In genomic region chr12:712172-712863, GRCh38 we compare ENCODE assay signal across 12 cellular contexts. TPM values are rescaled to one million over a fixed set of nuclear protein-coding genes. Genes with fewer than 3 reads are reported as not detected.
DNase-seq lines count a peak whose midpoint lies in the region; ATAC-seq and TF ChIP-seq lines count a peak whose summit lies in the region.
"Had no signal": no experiment of that assay in that cellular context is flagged by ENCODE, and none has a peak within 500 bp of the region (broad histone marks: within the 10 kb centered on the region; RNA-seq: fewer than 3 reads in every experiment).

No MANE protein-coding gene starts in this region.

- H3K4me3 Mint-ChIP-seq in activated T-cell treated with anti-CD3 and anti-CD28 coated beads, Interleukin-2, amount 50 U/mL, for 72 hours = peak overlapping the region; percentile 27 to 52
- no peak overlapping the region for H3K4me3 Mint-ChIP-seq in activated T-cell treated with anti-CD3 and anti-CD28 coated beads, Interleukin-2, amount 50 U/mL, for 4 hours
- H3K4me3 Mint-ChIP-seq in natural killer cell treated with Interleukin-12 subunit alpha and Interleukin-12 subunit beta and Interleukin-15 and Interleukin-18, amount 100 ng/mL, for 72 hours = no peak overlapping the region

- H3K9ac ChIP-seq in fibroblast of lung (ENCODE audit: insufficient read depth, low read length) (no peak overlapping the region), skeletal muscle satellite cell (ENCODE audit: low read depth, low read length) (peak overlapping the region; percentile 1)

- no peak for DNase-seq in activated T-cell treated with anti-CD3 and anti-CD28 coated beads, Interleukin-2, amount 50 U/mL, for 72 hours
- no peak for DNase-seq in activated T-cell treated with anti-CD3 and anti-CD28 coated beads, Interleukin-2, amount 50 U/mL, for 4 hours
- peak; percentile 15 to 40 for DNase-seq in fibroblast of lung (ENCODE audit: low read depth in 2 of 2)
- no peak for DNase-seq in central memory CD4-positive, alpha-beta T cell
- no peak for DNase-seq in natural killer cell treated with Interleukin-12 subunit alpha and Interleukin-12 subunit beta and Interleukin-15 and Interleukin-18, amount 100 ng/mL, for 72 hours (ENCODE audit: low spot score)
- DNase-seq: cerebellar nuclear complex, left colon, NCI-H524 treated with DMSO at 0.1 percent for 48 hours had no signal

- H3K4me3 ChIP-seq in fibroblast of lung (replicated peaks in 1 of 4; ENCODE audit: control extremely low read depth in 1 of 4, insufficient read depth in 1 of 4, low read depth in 3 of 4, low read length in 4 of 4) (no peak overlapping the region), skeletal muscle satellite cell (ENCODE audit: low read length) (no peak overlapping the region)
- H3K4me3 ChIP-seq: tibial nerve had no signal

- no peaks in the 10 kb centered on the region for H3K27me3 Mint-ChIP-seq in activated T-cell treated with anti-CD3 and anti-CD28 coated beads, Interleukin-2, amount 50 U/mL, for 72 hours (ENCODE audit: low read depth)
- H3K27me3 Mint-ChIP-seq in activated T-cell treated with anti-CD3 and anti-CD28 coated beads, Interleukin-2, amount 50 U/mL, for 4 hours (ENCODE audit: low read depth) = no peaks in the 10 kb centered on the region
- H3K27me3 Mint-ChIP-seq in natural killer cell treated with Interleukin-12 subunit alpha and Interleukin-12 subunit beta and Interleukin-15 and Interleukin-18, amount 100 ng/mL, for 72 hours = peaks cover 5 to 10% of the 10 kb centered on the region in 2 donors

- no peaks in the 10 kb centered on the region for H3K27me3 ChIP-seq in fibroblast of lung (ENCODE audit: control insufficient read depth, insufficient read depth, low read length)
- H3K27me3 ChIP-seq in skeletal muscle satellite cell (ENCODE audit: control insufficient read depth, insufficient read depth, low read length) = no peaks in the 10 kb centered on the region
- H3K27me3 ChIP-seq: tibial nerve had no signal

- H3K36me3 Mint-ChIP-seq in activated T-cell treated with anti-CD3 and anti-CD28 coated beads, Interleukin-2, amount 50 U/mL, for 72 hours (ENCODE audit: insufficient read depth in 2 of 2) = no peaks in the 10 kb centered on the region
- no peaks in the 10 kb centered on the region for H3K36me3 Mint-ChIP-seq in activated T-cell treated with anti-CD3 and anti-CD28 coated beads, Interleukin-2, amount 50 U/mL, for 4 hours (ENCODE audit: insufficient read depth)
- no peaks in the 10 kb centered on the region for H3K36me3 Mint-ChIP-seq in natural killer cell treated with Interleukin-12 subunit alpha and Interleukin-12 subunit beta and Interleukin-15 and Interleukin-18, amount 100 ng/mL, for 72 hours

- no peaks in the 10 kb centered on the region for H3K9me3 ChIP-seq in fibroblast of lung (ENCODE audit: control insufficient read depth, insufficient read depth, low read depth, low read length)
- H3K9me3 ChIP-seq in skeletal muscle satellite cell (replicated peaks; ENCODE audit: low read length) = no peaks in the 10 kb centered on the region
- H3K9me3 ChIP-seq: tibial nerve had no signal

- H3K79me2 ChIP-seq in fibroblast of lung (ENCODE audit: control insufficient read depth, insufficient read depth, low read length) = no peaks in the 10 kb centered on the region

- no peak overlapping the region for H3K4me2 ChIP-seq in fibroblast of lung (ENCODE audit: extremely low read depth, insufficient read depth, low read length)
- H3K4me2 ChIP-seq in skeletal muscle satellite cell (ENCODE audit: low read length) = peak overlapping the region; percentile 49

- H3K27ac Mint-ChIP-seq in activated T-cell treated with anti-CD3 and anti-CD28 coated beads, Interleukin-2, amount 50 U/mL, for 72 hours = peak overlapping the region; percentile 33
- H3K27ac Mint-ChIP-seq in natural killer cell treated with Interleukin-12 subunit alpha and Interleukin-12 subunit beta and Interleukin-15 and Interleukin-18, amount 100 ng/mL, for 72 hours = peak overlapping the region in 1 of 2 donors; percentile 47

- TF ChIP-seq CTCF in fibroblast of lung (conservative IDR thresholded peaks at IDR 0.05 in 1 of 2, IDR thresholded peaks at IDR 0.05 in 1 of 2; ENCODE audit: low read depth in 1 of 2, low read length in 2 of 2) = no peak

- no peak overlapping the region for H3K27ac ChIP-seq in fibroblast of lung (ENCODE audit: insufficient read depth, low read length)
- H3K27ac ChIP-seq: tibial nerve had no signal

- no peaks in the 10 kb centered on the region for H3K36me3 ChIP-seq in fibroblast of lung (ENCODE audit: control insufficient read depth, insufficient read depth, low read length)
- H3K36me3 ChIP-seq in skeletal muscle satellite cell (ENCODE audit: insufficient read depth, low read length) = no peaks in the 10 kb centered on the region
- H3K36me3 ChIP-seq: tibial nerve had no signal

- H2AFZ ChIP-seq in fibroblast of lung (ENCODE audit: low read length) = no peak overlapping the region

- ATAC-seq in activated T-cell treated with anti-CD3 and anti-CD28 coated beads, Interleukin-2, amount 50 U/mL, for 72 hours (replicated peaks in 1 of 2) = no peak
- no peak for ATAC-seq in activated T-cell treated with anti-CD3 and anti-CD28 coated beads, Interleukin-2, amount 50 U/mL, for 4 hours
- ATAC-seq in SK-N-SH treated with all-trans-retinoic acid at 6 μM for 48 hours = peak; percentile 44
- ATAC-seq in HG03097 (IDR thresholded peaks at IDR 0.05; ENCODE audit: low FRiP score, unreplicated experiment) = no peak
- ATAC-seq in natural killer cell treated with Interleukin-12 subunit alpha and Interleukin-12 subunit beta and Interleukin-15 and Interleukin-18, amount 100 ng/mL, for 72 hours = no peak
- ATAC-seq: left colon had no signal

- H4K20me1 ChIP-seq in fibroblast of lung (ENCODE audit: control insufficient read depth, extremely low read depth, insufficient read depth, low read length) = no peaks in the 10 kb centered on the region

- H3K9me3 Mint-ChIP-seq in activated T-cell treated with anti-CD3 and anti-CD28 coated beads, Interleukin-2, amount 50 U/mL, for 72 hours = no peaks in the 10 kb centered on the region
- H3K9me3 Mint-ChIP-seq in activated T-cell treated with anti-CD3 and anti-CD28 coated beads, Interleukin-2, amount 50 U/mL, for 4 hours = no peaks in the 10 kb centered on the region
- no peaks in the 10 kb centered on the region for H3K9me3 Mint-ChIP-seq in natural killer cell treated with Interleukin-12 subunit alpha and Interleukin-12 subunit beta and Interleukin-15 and Interleukin-18, amount 100 ng/mL, for 72 hours

- H3K4me1 ChIP-seq in fibroblast of lung (ENCODE audit: control insufficient read depth, extremely low read depth, insufficient read depth, low read length) = no peaks in the 10 kb centered on the region
- peaks cover 7% of the 10 kb centered on the region for H3K4me1 ChIP-seq in skeletal muscle satellite cell (ENCODE audit: control insufficient read depth, insufficient read depth, low read length)
- H3K4me1 ChIP-seq: tibial nerve had no signal

- peaks cover 45% of the 10 kb centered on the region for H3K4me1 Mint-ChIP-seq in activated T-cell treated with anti-CD3 and anti-CD28 coated beads, Interleukin-2, amount 50 U/mL, for 72 hours (ENCODE audit: low read depth)
- peaks cover 31% of the 10 kb centered on the region for H3K4me1 Mint-ChIP-seq in activated T-cell treated with anti-CD3 and anti-CD28 coated beads, Interleukin-2, amount 50 U/mL, for 4 hours (ENCODE audit: low read depth)
- H3K4me1 Mint-ChIP-seq in natural killer cell treated with Interleukin-12 subunit alpha and Interleukin-12 subunit beta and Interleukin-15 and Interleukin-18, amount 100 ng/mL, for 72 hours (ENCODE audit: low read depth in 2 of 2) = peaks cover 4 to 5% of the 10 kb centered on the region in 2 donors

TF ChIP-seq in SK-N-SH treated with all-trans-retinoic acid at 6 μM for 48 hours, 23 proteins besides CTCF, POLR2A, EP300 and RAD21:
- TF ChIP-seq SNAI2 (CRISPR knock-in tag; IDR thresholded peaks at IDR 0.05) = no peak

RNA-seq across cellular contexts. Expression of gene WNK1, which starts 40.1 kb away (rescaled TPM):
- 100 to 1,000 TPM; 177 to 213 TPM for total RNA-seq in activated T-cell treated with anti-CD3 and anti-CD28 coated beads, Interleukin-2, amount 50 U/mL, for 72 hours
- total RNA-seq in activated T-cell treated with anti-CD3 and anti-CD28 coated beads, Interleukin-2, amount 50 U/mL, for 4 hours = 100 to 1,000 TPM; 183 to 213 (median 185) TPM
- 67.3 and 130 TPM in 2 replicates for total RNA-seq in fibroblast of lung
- polyA plus RNA-seq in fibroblast of lung = 38.5 and 60.3 TPM in 2 replicates
- 46.8 and 47.8 TPM in 2 replicates for polyA plus RNA-seq in fibroblast of lung (2012)
- 132 and 258 TPM in 2 replicates for polyA minus RNA-seq in fibroblast of lung (ENCODE audit: low replicate concordance)
- total RNA-seq in skeletal muscle satellite cell (2012; rRNA removed) = 67.4 and 87.4 TPM in 2 replicates
- total RNA-seq in natural killer cell treated with Interleukin-12 subunit alpha and Interleukin-12 subunit beta and Interleukin-15 and Interleukin-18, amount 100 ng/mL, for 72 hours = 100 to 1,000 TPM; 152 to 269 TPM

RNA-seq across cellular contexts. Expression of gene NINJ2, which starts 49.1 kb away (rescaled TPM):
- total RNA-seq in activated T-cell treated with anti-CD3 and anti-CD28 coated beads, Interleukin-2, amount 50 U/mL, for 72 hours = 1 to 10 TPM; 3.0 to 8.1 TPM
- 1 to 10 TPM; 2.6 to 3.7 (median 2.7) TPM for total RNA-seq in activated T-cell treated with anti-CD3 and anti-CD28 coated beads, Interleukin-2, amount 50 U/mL, for 4 hours
- total RNA-seq in fibroblast of lung = 0.66 and 1.3 TPM in 2 replicates
- 0.35 and 1.8 TPM in 2 replicates for polyA plus RNA-seq in fibroblast of lung
- polyA plus RNA-seq in fibroblast of lung (2012) = 0.45 and 1.7 TPM in 2 replicates
- polyA minus RNA-seq in fibroblast of lung (ENCODE audit: low replicate concordance) = 1.3 and 7.8 TPM in 2 replicates
- 1.3 and 2.2 TPM in 2 replicates for total RNA-seq in skeletal muscle satellite cell (2012; rRNA removed)
- 10 to 100 TPM in 1 of 2 donors, 1 to 10 TPM in 1; 8.6 to 15.3 TPM for total RNA-seq in natural killer cell treated with Interleukin-12 subunit alpha and Interleukin-12 subunit beta and Interleukin-15 and Interleukin-18, amount 100 ng/mL, for 72 hours

Comparison
In these comparisons a context has a peak if more than half of its experiments do, and no peak if none do; other contexts are left out.
1. H3K4me3 Mint-ChIP-seq: peak in activated T-cell treated with anti-CD3 and anti-CD28 coated beads, Interleukin-2, amount 50 U/mL, for 72 hours (2 of 2); none in activated T-cell treated with anti-CD3 and anti-CD28 coated beads, Interleukin-2, amount 50 U/mL, for 4 hours (single experiment) and natural killer cell treated with Interleukin-12 subunit alpha and Interleukin-12 subunit beta and Interleukin-15 and Interleukin-18, amount 100 ng/mL, for 72 hours (single experiment).
2. DNase-seq: peak in fibroblast of lung (2 of 2); none in activated T-cell treated with anti-CD3 and anti-CD28 coated beads, Interleukin-2, amount 50 U/mL, for 72 hours (0 of 2), activated T-cell treated with anti-CD3 and anti-CD28 coated beads, Interleukin-2, amount 50 U/mL, for 4 hours (single experiment), central memory CD4-positive, alpha-beta T cell (single experiment) and natural killer cell treated with Interleukin-12 subunit alpha and Interleukin-12 subunit beta and Interleukin-15 and Interleukin-18, amount 100 ng/mL, for 72 hours (single experiment).